Comparison of ENCODE assay signal across 17 cellular contexts in the genomic region with DNA sequence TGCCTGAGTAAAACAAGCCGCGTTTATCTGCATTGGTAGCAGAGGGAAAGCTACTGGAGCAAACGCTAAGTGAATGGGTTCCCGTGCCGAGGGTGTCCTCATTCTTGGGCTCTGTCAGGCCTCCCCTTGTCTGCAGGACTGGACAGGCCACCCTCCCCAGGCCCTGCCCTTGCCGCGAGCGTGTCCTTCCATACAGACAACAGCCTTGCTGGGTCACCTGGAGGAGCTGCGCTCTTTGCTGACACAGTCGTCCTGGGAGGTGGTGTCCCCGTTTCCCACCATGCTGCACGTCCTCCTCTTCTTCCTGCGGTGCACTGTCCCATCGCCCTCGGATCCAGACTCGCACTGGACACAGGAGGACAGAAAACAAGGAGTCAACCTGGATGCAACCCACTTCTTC. TPM values are rescaled to one million over a fixed set of nuclear protein-coding genes. Genes with fewer than 3 reads are reported as not detected.
DNase-seq lines count a peak whose midpoint lies in the region; ATAC-seq and TF ChIP-seq lines count a peak whose summit lies in the region.
"Had no signal": no experiment of that assay in that cellular context is flagged by ENCODE, and none has a peak within 500 bp of the region (broad histone marks: within the 10 kb centered on the region; RNA-seq: fewer than 3 reads in every experiment).

No MANE protein-coding gene starts in this region.

- H3K36me3 ChIP-seq in CD8-positive, alpha-beta T cell (ENCODE audit: insufficient read depth, low read length), result peaks cover 49% of the 10 kb centered on the region
- peaks cover 73% of the 10 kb centered on the region for H3K36me3 ChIP-seq in neutrophil

- DNase-seq in CD14-positive monocyte (ENCODE audit: low spot score) (no peak), SIG-M5 treated with dmso at 0.1 percent for 504 hours (lab: John Stamatoyannopoulos, UW; ENCODE audit: unreplicated experiment) (no peak)
- no peak for DNase-seq in CD8-positive, alpha-beta T cell
- DNase-seq in central memory CD8-positive, alpha-beta T cell (ENCODE audit: low spot score in 2 of 2), result no peak
- no peak for DNase-seq in stimulated activated CD4-positive, alpha-beta T cell treated with anti-CD3 and anti-CD28 coated beads, Interleukin-12 subunit alpha, Interleukin-12 subunit beta, amount 100 ng/mL, for 4 hours
- DNase-seq in activated CD4-positive, alpha-beta T cell treated with anti-CD3 and anti-CD28 coated beads for 48 hours, result no peak
- DNase-seq: BE2C, GDM1, Karpas-422, MM.1S, NCI-H1092 treated with DMSO at 0.1 percent for 48 hours, NCI-H1694, NCI-H510A treated with DMSO at 0.1 percent for 48 hours, NCI-H82, PC-3 had no signal

- peak overlapping the region in 4 of 7 donors; percentile 17 to 97 (median 40) for H3K27ac Mint-ChIP-seq in CD14-positive monocyte
- peak overlapping the region; percentile 45 for H3K27ac Mint-ChIP-seq in CD8-positive, alpha-beta T cell
- H3K27ac Mint-ChIP-seq in central memory CD8-positive, alpha-beta T cell (ENCODE audit: low read depth), result peak overlapping the region; percentile 46

- H3K4me3 ChIP-seq in CD8-positive, alpha-beta T cell (ENCODE audit: low read depth, low read length), result no peak overlapping the region
- no peak overlapping the region for H3K4me3 ChIP-seq in neutrophil (ENCODE audit: low read depth in 1 of 2, low read length in 1 of 2)
- H3K4me3 ChIP-seq: SK-N-MC had no signal

- no peak overlapping the region for H3K4me3 Mint-ChIP-seq in CD14-positive monocyte
- no peak overlapping the region for H3K4me3 Mint-ChIP-seq in CD8-positive, alpha-beta T cell
- H3K4me3 Mint-ChIP-seq in central memory CD8-positive, alpha-beta T cell, result no peak overlapping the region

- no peak for ATAC-seq in CD8-positive, alpha-beta T cell
- no peak for ATAC-seq in central memory CD8-positive, alpha-beta T cell (replicated peaks; ENCODE audit: extremely low read depth, poor library complexity, severe bottlenecking)
- ATAC-seq: PC-3 had no signal

- H3K27ac ChIP-seq in CD8-positive, alpha-beta T cell (ENCODE audit: low read depth, low read length), result no peak overlapping the region
- peak overlapping the region; percentile 94 for H3K27ac ChIP-seq in neutrophil
- H3K27ac ChIP-seq: SK-N-MC had no signal

- peaks cover 70 to 90% of the 10 kb centered on the region in 2 donors for H3K36me3 Mint-ChIP-seq in CD14-positive monocyte
- H3K36me3 Mint-ChIP-seq in CD8-positive, alpha-beta T cell, result peaks cover 91% of the 10 kb centered on the region
- peaks cover 88% of the 10 kb centered on the region for H3K36me3 Mint-ChIP-seq in central memory CD8-positive, alpha-beta T cell (ENCODE audit: insufficient read depth)

- H3K9me3 Mint-ChIP-seq in CD14-positive monocyte, result no peaks in the 10 kb centered on the region
- no peaks in the 10 kb centered on the region for H3K9me3 Mint-ChIP-seq in CD8-positive, alpha-beta T cell
- H3K9me3 Mint-ChIP-seq in central memory CD8-positive, alpha-beta T cell, result no peaks in the 10 kb centered on the region

- peaks cover 27% of the 10 kb centered on the region for H3K4me1 Mint-ChIP-seq in CD14-positive monocyte
- peaks cover 61% of the 10 kb centered on the region for H3K4me1 Mint-ChIP-seq in CD8-positive, alpha-beta T cell (ENCODE audit: low read depth)
- H3K4me1 Mint-ChIP-seq in central memory CD8-positive, alpha-beta T cell, result peaks cover 52% of the 10 kb centered on the region

- intact Hi-C loops in CD14-positive monocyte (cut with micrococcal nuclease), result loop anchor here in 1 of 2 donors (10.0 kb wide), 1 partner anchor 214 kb away; the partner anchor contains the start of gene RHBDF2
- intact Hi-C loops in CD8-positive, alpha-beta T cell (cut with DNase I, micrococcal nuclease), result loop anchor here in 1 of 2 experiments (5.0 kb wide), 1 partner anchor 34 kb away; no protein-coding TSS in a partner anchor

- no peaks in the 10 kb centered on the region for H3K9me3 ChIP-seq in CD8-positive, alpha-beta T cell (ENCODE audit: low read length)
- H3K9me3 ChIP-seq in neutrophil, result no peaks in the 10 kb centered on the region
- H3K9me3 ChIP-seq: BE2C had no signal

- POLR2A ChIA-PET in CD8-positive, alpha-beta T cell (lab: Charles Lee), result no interaction called here

- CTCF ChIA-PET in CD8-positive, alpha-beta T cell (lab: Charles Lee), result interaction anchor here (2.3 to 6.5 kb wide), 2 partner anchors 7 to 160 kb away, joined by 6 to 74 read pairs; partner anchors contain the start of genes JMJD6 and METTL23

- no peaks in the 10 kb centered on the region for H3K27me3 ChIP-seq in CD8-positive, alpha-beta T cell (ENCODE audit: insufficient read depth, low read length)
- H3K27me3 ChIP-seq in neutrophil, result no peaks in the 10 kb centered on the region
- H3K27me3 ChIP-seq: BE2C had no signal

- no peak for TF ChIP-seq CTCF in CD14-positive monocyte (IDR thresholded peaks at IDR 0.05)
- TF ChIP-seq CTCF in CD8-positive, alpha-beta T cell (IDR thresholded peaks at IDR 0.05), result no peak
- no peak for TF ChIP-seq CTCF in neutrophil (IDR thresholded peaks at IDR 0.05)

- peaks cover 35% of the 10 kb centered on the region for H3K4me1 ChIP-seq in CD8-positive, alpha-beta T cell (ENCODE audit: insufficient read depth, low read length)
- peaks cover 44 to 47% of the 10 kb centered on the region in 2 experiments for H3K4me1 ChIP-seq in neutrophil (ENCODE audit: control insufficient read depth in 1 of 2, insufficient read depth in 1 of 2, low read depth in 1 of 2, low read length in 1 of 2)

- no peaks in the 10 kb centered on the region for H3K27me3 Mint-ChIP-seq in CD14-positive monocyte (ENCODE audit: low read depth in 3 of 3)
- no peaks in the 10 kb centered on the region for H3K27me3 Mint-ChIP-seq in CD8-positive, alpha-beta T cell (ENCODE audit: low read depth)
- H3K27me3 Mint-ChIP-seq in central memory CD8-positive, alpha-beta T cell, result no peaks in the 10 kb centered on the region

RNA-seq across cellular contexts. Expression of gene MXRA7, which starts 7.8 kb away (rescaled TPM):
- under 1 TPM; 0.30 to 0.81 TPM for polyA plus RNA-seq in CD14-positive monocyte
- total RNA-seq in CD8-positive, alpha-beta T cell, result 10 to 100 TPM; 23.9 to 27.8 TPM

RNA-seq across cellular contexts. Expression of gene JMJD6, which starts 7.9 kb away (rescaled TPM):
- 10 to 100 TPM; 24.6 to 26.2 TPM for polyA plus RNA-seq in CD14-positive monocyte
- total RNA-seq in CD8-positive, alpha-beta T cell, result 100 to 1,000 TPM; 316 to 336 TPM

RNA-seq across cellular contexts. Expression of gene METTL23, which starts 8.1 kb away (rescaled TPM):
- 10 to 100 TPM; 56.5 to 71.3 TPM for polyA plus RNA-seq in CD14-positive monocyte
- total RNA-seq in CD8-positive, alpha-beta T cell, result 10 to 100 TPM; 40.3 to 43.1 TPM

RNA-seq across cellular contexts. Expression of gene SRSF2, which starts 18.6 kb away (rescaled TPM):
- polyA plus RNA-seq in CD14-positive monocyte, result 100 to 1,000 TPM; 124 to 125 TPM
- 100 to 1,000 TPM; 621 to 637 TPM for total RNA-seq in CD8-positive, alpha-beta T cell

RNA-seq across cellular contexts. Expression of gene MFSD11, which starts 19.4 kb away (rescaled TPM):
- 10 to 100 TPM; 23.8 to 24.8 TPM for polyA plus RNA-seq in CD14-positive monocyte
- 10 to 100 TPM; 28.6 to 34.4 TPM for total RNA-seq in CD8-positive, alpha-beta T cell
